ENCODE assay signal across 20 cellular contexts in genomic region chr17:7419833-7420610, GRCh38. TPM values are rescaled to one million over a fixed set of nuclear protein-coding genes. Genes with fewer than 3 reads are reported as not detected.
"Had no signal": no experiment of that assay in that cellular context is flagged by ENCODE, and none has a peak within 500 bp of the region (broad histone marks: within the 10 kb centered on the region; RNA-seq: fewer than 3 reads in every experiment).

Gene SPEM1 (plus strand): TSS chr17:7420324. CDS start chr17:7420385, 61 bp downstream.

- ATAC-seq: activated CD8-positive, alpha-beta T cell treated with anti-CD3 and anti-CD28 coated beads for 36 hours; activated T-cell treated with anti-CD3 and anti-CD28 coated beads, Interleukin-2, amount 50 U/mL, for 72 hours; esophagus mucosa; heart left ventricle; sciatic nerve; T-cell; upper lobe of right lung had no signal

- H3K27ac Mint-ChIP-seq: activated CD8-positive, alpha-beta T cell treated with anti-CD3 and anti-CD28 coated beads for 36 hours; activated T-cell treated with anti-CD3 and anti-CD28 coated beads, Interleukin-2, amount 50 U/mL, for 72 hours; memory B cell; T-cell had no signal

- H3K9me3 ChIP-seq: heart left ventricle, left ventricle myocardium inferior, SJSA1, spleen, suprapubic skin, upper lobe of right lung had no signal

- DNase-seq: activated CD8-positive, alpha-beta memory T cell treated with anti-CD3 and anti-CD28 coated beads, Interleukin-2, amount 50 U/mL, for 4 hours; activated CD8-positive, alpha-beta T cell treated with anti-CD3 and anti-CD28 coated beads for 36 hours; activated T-cell treated with anti-CD3 and anti-CD28 coated beads, Interleukin-2, amount 50 U/mL, for 72 hours; heart left ventricle; islet precursor cell; left ventricle myocardium inferior; posterior cingulate gyrus; spleen; stimulated activated CD4-positive, alpha-beta T cell treated with anti-CD3 and anti-CD28 coated beads, Interleukin-1b, Interleukin-23, amount 100 ng/mL, for 48 hours; stimulated activated naive CD4-positive, alpha-beta T cell treated with Interleukin-2 at 50 U/mL for 16 hours; T-cell; upper lobe of right lung had no signal

- H3K27ac ChIP-seq: heart left ventricle, left ventricle myocardium inferior, SJSA1, spleen, suprapubic skin, upper lobe of right lung, VCaP had no signal

- H3K36me3 ChIP-seq: left ventricle myocardium inferior, SJSA1, upper lobe of right lung had no signal

- H3K4me3 Mint-ChIP-seq: activated CD8-positive, alpha-beta T cell treated with anti-CD3 and anti-CD28 coated beads for 36 hours; activated T-cell treated with anti-CD3 and anti-CD28 coated beads, Interleukin-2, amount 50 U/mL, for 72 hours; memory B cell; T-cell had no signal

- H3K9me3 Mint-ChIP-seq: activated CD8-positive, alpha-beta T cell treated with anti-CD3 and anti-CD28 coated beads for 36 hours; activated T-cell treated with anti-CD3 and anti-CD28 coated beads, Interleukin-2, amount 50 U/mL, for 72 hours; memory B cell; T-cell had no signal

- H3K27me3 ChIP-seq: heart left ventricle, SJSA1, spleen, suprapubic skin, upper lobe of right lung had no signal

- H3K4me3 ChIP-seq: heart left ventricle, left ventricle myocardium inferior, SJSA1, spleen, suprapubic skin, upper lobe of right lung had no signal

- H3K36me3 Mint-ChIP-seq: memory B cell, T-cell had no signal

- H3K27me3 Mint-ChIP-seq: activated CD8-positive, alpha-beta T cell treated with anti-CD3 and anti-CD28 coated beads for 36 hours had no signal

- H3K4me1 ChIP-seq: heart left ventricle, left ventricle myocardium inferior, SJSA1, spleen, suprapubic skin, upper lobe of right lung had no signal

- H3K4me1 Mint-ChIP-seq: T-cell had no signal

RNA-seq across cellular contexts. Expression of gene SPEM1, which starts in this region (rescaled TPM):
- total RNA-seq: esophagus mucosa, fibroblast of villous mesenchyme, heart left ventricle, left ventricle myocardium inferior, sciatic nerve, SJSA1, spleen, suprapubic skin, T-cell, upper lobe of right lung had no signal
- polyA plus RNA-seq: adipose tissue, heart left ventricle, spleen had no signal
